9 cellular contexts compared by ENCODE assay signal in the genomic region with DNA sequence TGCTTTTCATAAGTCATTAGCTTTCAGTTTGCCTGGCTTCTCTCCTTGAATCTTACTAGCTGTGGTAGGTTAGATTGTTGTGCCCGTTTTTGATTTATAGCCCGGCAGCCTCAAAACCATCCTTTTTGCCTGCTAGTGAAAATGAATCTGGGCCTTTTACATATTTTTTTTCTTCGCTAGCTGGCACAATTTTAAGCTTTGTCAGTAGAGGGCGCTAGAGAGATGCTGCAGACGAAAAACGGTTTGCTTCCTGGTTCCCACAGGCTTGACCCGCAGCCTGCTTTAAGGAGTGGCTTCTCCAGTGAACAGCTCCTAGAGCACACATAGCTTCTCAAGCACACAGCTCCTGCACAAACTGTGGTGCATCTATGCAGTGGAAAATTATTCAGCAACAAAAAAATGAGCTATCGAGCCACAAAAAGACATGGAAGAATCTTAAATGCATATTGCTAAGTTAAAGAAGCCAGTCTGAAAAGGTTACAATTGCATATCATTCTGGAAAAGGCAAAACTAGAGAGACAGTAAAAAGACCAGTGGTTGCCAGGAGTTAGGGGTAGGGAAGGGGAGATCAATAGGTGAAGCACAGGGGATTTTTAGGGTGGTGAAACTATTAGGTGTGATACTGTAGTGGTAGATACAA. TPM values are rescaled to one million over a fixed set of nuclear protein-coding genes. Genes with fewer than 3 reads are reported as not detected.
A peak's percentile ranks its signal among the peaks of the same experiment; 100 is the strongest.
DNase-seq lines count a peak whose midpoint lies in the region; ATAC-seq, FAIRE-seq and TF ChIP-seq lines count a peak whose summit lies in the region.
"Had no signal": no experiment of that assay in that cellular context is flagged by ENCODE, and none has a peak within 500 bp of the region (broad histone marks: within the 10 kb centered on the region; RNA-seq: fewer than 3 reads in every experiment).

No MANE protein-coding gene starts in this region.

- no peak for ATAC-seq in RWPE2 (ENCODE audit: low read depth)
- ATAC-seq in GM18498 (IDR thresholded peaks at IDR 0.05; ENCODE audit: unreplicated experiment) = no peak
- no peak for ATAC-seq in GM19324 (IDR thresholded peaks at IDR 0.05; ENCODE audit: low FRiP score, unreplicated experiment)

- H3K9me3 ChIP-seq in RWPE2 (ENCODE audit: severe bottlenecking) = no peaks in the 10 kb centered on the region
- peaks cover 3% of the 10 kb centered on the region for H3K9me3 ChIP-seq in keratinocyte (ENCODE audit: control insufficient read depth, low read depth, low read length)

- H2AFZ ChIP-seq in keratinocyte (ENCODE audit: control insufficient read depth, low read length) = no peak overlapping the region

- H3K27ac Mint-ChIP-seq in activated CD4-positive, alpha-beta memory T cell treated with anti-CD3 and anti-CD28 coated beads for 36 hours = no peak overlapping the region

- H3K79me2 ChIP-seq in keratinocyte (ENCODE audit: control insufficient read depth, insufficient read depth, low read length) = no peaks in the 10 kb centered on the region

- H3K4me1 ChIP-seq in RWPE2 (ENCODE audit: insufficient read depth, poor library complexity, severe bottlenecking) (no peaks in the 10 kb centered on the region), keratinocyte (ENCODE audit: control insufficient read depth, extremely low read depth, insufficient read depth, low read length) (no peaks in the 10 kb centered on the region)

- no peak for FAIRE-seq in keratinocyte (lab: Jason Lieb, UNC)

- DNase-seq in COLO668 (lab: John Stamatoyannopoulos, UW; ENCODE audit: unreplicated experiment) (peak; percentile 14), H7 (peak; percentile 54), RWPE2 (ENCODE audit: low spot score) (no peak), keratinocyte (ENCODE audit: low read depth, low spot score) (no peak), middle frontal gyrus (ENCODE audit: extremely low spot score, low spot score) (no peak)
- no peak for DNase-seq in activated CD4-positive, alpha-beta memory T cell treated with anti-CD3 and anti-CD28 coated beads for 36 hours
- DNase-seq: activated CD4-positive, alpha-beta T cell treated with anti-CD3 and anti-CD28 coated beads, Interleukin-2, amount 50 U/mL, for 4 hours had no signal

- no peak overlapping the region for H3K9ac ChIP-seq in keratinocyte (ENCODE audit: control insufficient read depth, extremely low read depth, insufficient read depth, low read length)

- H3K4me2 ChIP-seq in keratinocyte (ENCODE audit: control insufficient read depth, extremely low read depth, insufficient read depth, low read depth, low read length) = no peak overlapping the region

- H3K4me3 Mint-ChIP-seq in activated CD4-positive, alpha-beta memory T cell treated with anti-CD3 and anti-CD28 coated beads for 36 hours = no peak overlapping the region

- H4K20me1 ChIP-seq in keratinocyte (ENCODE audit: control insufficient read depth, extremely low read depth, insufficient read depth, low read length) = no peaks in the 10 kb centered on the region

- H3K27ac ChIP-seq in RWPE2 (ENCODE audit: poor library complexity, severe bottlenecking) (no peak overlapping the region), keratinocyte (ENCODE audit: control insufficient read depth, insufficient read depth, low read length) (no peak overlapping the region)

- POLR2A ChIA-PET in activated CD4-positive, alpha-beta memory T cell treated with anti-CD3 and anti-CD28 coated beads for 36 hours (lab: Charles Lee) = no interaction called here

- peaks cover 13% of the 10 kb centered on the region for H3K9me3 Mint-ChIP-seq in activated CD4-positive, alpha-beta memory T cell treated with anti-CD3 and anti-CD28 coated beads for 36 hours

- peaks cover 2% of the 10 kb centered on the region for H3K36me3 Mint-ChIP-seq in activated CD4-positive, alpha-beta memory T cell treated with anti-CD3 and anti-CD28 coated beads for 36 hours

- H3K27me3 ChIP-seq in H7 (ENCODE audit: control insufficient read depth, insufficient read depth, low read length) = no peaks in the 10 kb centered on the region
- no peaks in the 10 kb centered on the region for H3K27me3 ChIP-seq in RWPE2 (ENCODE audit: insufficient read depth, poor library complexity, severe bottlenecking)
- H3K27me3 ChIP-seq in keratinocyte (ENCODE audit: control insufficient read depth, extremely low read depth, insufficient read depth, low read length) = no peaks in the 10 kb centered on the region

- dilution Hi-C loops in keratinocyte (cut with MboI; ENCODE audit: extremely low pct_ligation_motif_present, low sequenced_read_pairs) = no loop called here

- H3K27me3 Mint-ChIP-seq in activated CD4-positive, alpha-beta memory T cell treated with anti-CD3 and anti-CD28 coated beads for 36 hours = peaks cover 4% of the 10 kb centered on the region

- CTCF ChIA-PET in activated CD4-positive, alpha-beta memory T cell treated with anti-CD3 and anti-CD28 coated beads for 36 hours (lab: Charles Lee) = interaction anchor here (0.6 to 1.5 kb wide), 16 partner anchors 8 to 285 kb away, joined by 3 to 6 read pairs (median 3); a partner anchor contains a TSS

- H3K4me1 Mint-ChIP-seq in activated CD4-positive, alpha-beta memory T cell treated with anti-CD3 and anti-CD28 coated beads for 36 hours (ENCODE audit: low read depth) = no peaks in the 10 kb centered on the region

- no peaks in the 10 kb centered on the region for H3K9me1 ChIP-seq in keratinocyte (ENCODE audit: control insufficient read depth, extremely low read depth, insufficient read depth, low read length)

- H3K4me3 ChIP-seq in H7 (ENCODE audit: insufficient read depth, low read depth, low read length) = no peak overlapping the region
- no peak overlapping the region for H3K4me3 ChIP-seq in RWPE2 (ENCODE audit: severe bottlenecking)
- H3K4me3 ChIP-seq in keratinocyte (ENCODE audit: control insufficient read depth in 2 of 3, extremely low read depth in 1 of 3, insufficient read depth in 2 of 3, low read depth in 1 of 3, low read length in 3 of 3) = no peak overlapping the region

- peak; percentile 21 for TF ChIP-seq CTCF in RWPE2 (IDR thresholded peaks at IDR 0.05; ENCODE audit: poor library complexity, severe bottlenecking)
- peak; percentile 39 to 52 (median 49) for TF ChIP-seq CTCF in keratinocyte (optimal IDR thresholded peaks at IDR 0.05 in 1 of 3, IDR thresholded peaks at IDR 0.05 in 1 of 3, conservative IDR thresholded peaks at IDR 0.05 in 1 of 3; ENCODE audit: extremely low read depth in 1 of 3, insufficient read depth in 2 of 3, low read length in 3 of 3)

- no peaks in the 10 kb centered on the region for H3K36me3 ChIP-seq in H7 (replicated peaks; ENCODE audit: control insufficient read depth, insufficient read depth, low read length)
- no peaks in the 10 kb centered on the region for H3K36me3 ChIP-seq in RWPE2 (ENCODE audit: low read depth)
- no peaks in the 10 kb centered on the region for H3K36me3 ChIP-seq in keratinocyte (ENCODE audit: control insufficient read depth in 2 of 2, extremely low read depth in 1 of 2, insufficient read depth in 2 of 2, low read length in 2 of 2)

- intact Hi-C loops in activated CD4-positive, alpha-beta memory T cell treated with anti-CD3 and anti-CD28 coated beads for 36 hours (cut with micrococcal nuclease) = loop anchor here (10.0 kb wide), 1 partner anchor 283 kb away; a partner anchor contains a TSS

RNA-seq across cellular contexts. Expression of a gene that starts 47.9 kb away (rescaled TPM):
- 23.2 and 25.0 TPM in 2 replicates for total RNA-seq in H7 (2014; rRNA removed; shearing (Covaris generic))
- 7.9 to 13.8 TPM (median 9.3 TPM) in 3 replicates for polyA plus RNA-seq in keratinocyte
- 8.8 TPM for polyA plus RNA-seq in keratinocyte (2011; ENCODE audit: low read depth)
- polyA plus RNA-seq in keratinocyte (2011; cell fraction: cytosol; rRNA removed) = 5.6 and 12.1 TPM in 2 replicates
- 10.5 and 15.0 TPM in 2 replicates for polyA plus RNA-seq in keratinocyte (2011; cell fraction: nucleus; rRNA removed)
- 9.4 and 10.2 TPM in 2 replicates for polyA plus RNA-seq in keratinocyte (2012; ENCODE audit: low replicate concordance)
- polyA minus RNA-seq in keratinocyte = 2.8 to 7.1 TPM (median 3.3 TPM) in 3 replicates
- polyA minus RNA-seq in keratinocyte (2011; cell fraction: cytosol; rRNA and poly(A)+ RNA removed) = 6.9 TPM
- 3.9 and 7.6 TPM in 2 replicates for polyA minus RNA-seq in keratinocyte (2011; cell fraction: nucleus; rRNA and poly(A)+ RNA removed)
- total RNA-seq in activated CD4-positive, alpha-beta memory T cell treated with anti-CD3 and anti-CD28 coated beads for 36 hours = 10 to 100 TPM in 1 of 2 experiments, 1 to 10 TPM in 1; 9.9 to 10.3 TPM

Comparison
In these comparisons a context has a peak if more than half of its experiments do, and no peak if none do; other contexts are left out.
1. DNase-seq: peak in COLO668 (single experiment) and H7 (single experiment); none in RWPE2 (single experiment), keratinocyte (single experiment), middle frontal gyrus (single experiment) and activated CD4-positive, alpha-beta memory T cell treated with anti-CD3 and anti-CD28 coated beads for 36 hours (single experiment).